16 cellular contexts compared by ENCODE assay signal in the genomic region with DNA sequence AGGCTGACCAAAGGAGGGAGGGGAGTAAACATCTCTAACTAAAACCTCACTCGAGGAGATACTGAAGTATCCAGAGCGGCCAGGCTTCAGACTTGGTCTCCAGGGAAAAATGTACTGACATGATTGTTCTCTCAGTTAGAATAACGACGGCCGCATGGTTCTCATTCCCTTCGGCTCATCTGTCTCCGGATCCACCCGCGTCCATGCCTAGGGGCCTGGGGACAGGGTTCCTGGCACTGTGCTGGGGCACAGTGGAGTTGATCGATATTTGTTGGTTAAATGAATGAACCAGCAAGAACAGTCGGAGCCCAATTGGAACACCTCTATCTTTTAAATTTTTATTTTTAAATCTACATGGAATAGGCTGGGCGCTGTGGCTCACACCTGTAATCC.
DNase-seq lines count a peak whose midpoint lies in the region; ATAC-seq, FAIRE-seq and TF ChIP-seq lines count a peak whose summit lies in the region.
"Had no signal": no experiment of that assay in that cellular context is flagged by ENCODE, and none has a peak within 500 bp of the region (broad histone marks: within the 10 kb centered on the region; RNA-seq: fewer than 3 reads in every experiment).

No MANE protein-coding gene starts in this region.

- H3K4me1 ChIP-seq in lower lobe of right lung (no peaks in the 10 kb centered on the region), sigmoid colon (peaks cover 0 to 6% (median 0%) of the 10 kb centered on the region in 4 donors), Caco-2 (no peaks in the 10 kb centered on the region)
- H3K4me1 ChIP-seq: Peyer's patch had no signal

- H3K4me1 Mint-ChIP-seq in stimulated activated naive B cell treated with anti-CD40 and anti-IgM and Interleukin-4, amounts not matched to agents 10 μg/mL and 1 μg/mL and 100 μg/mL, for 72 hours = no peaks in the 10 kb centered on the region
- no peaks in the 10 kb centered on the region for H3K4me1 Mint-ChIP-seq in Caco-2 (ENCODE audit: low read depth, unreplicated experiment)

- CTCF ChIA-PET in Caco-2 (lab: Charles Lee) = no interaction called here

- no peaks in the 10 kb centered on the region for H3K27me3 ChIP-seq in HL-60 (ENCODE audit: insufficient read depth, poor library complexity, severe bottlenecking)
- H3K27me3 ChIP-seq in lower lobe of right lung (ENCODE audit: low read depth) = no peaks in the 10 kb centered on the region
- H3K27me3 ChIP-seq in sigmoid colon = peaks cover 0 to 13% (median 0%) of the 10 kb centered on the region in 3 donors
- H3K27me3 ChIP-seq in Caco-2 (replicated peaks; ENCODE audit: control insufficient read depth, insufficient read depth, low read length) = no peaks in the 10 kb centered on the region
- H3K27me3 ChIP-seq: Peyer's patch had no signal

- H3K27me3 Mint-ChIP-seq in stimulated activated naive B cell treated with anti-CD40 and anti-IgM and Interleukin-4, amounts not matched to agents 10 μg/mL and 1 μg/mL and 100 μg/mL, for 72 hours = peaks cover 11 to 18% of the 10 kb centered on the region in 2 donors
- H3K27me3 Mint-ChIP-seq in Caco-2 (ENCODE audit: insufficient read depth, unreplicated experiment) = no peaks in the 10 kb centered on the region

- H3K36me3 Mint-ChIP-seq in stimulated activated naive B cell treated with anti-CD40 and anti-IgM and Interleukin-4, amounts not matched to agents 10 μg/mL and 1 μg/mL and 100 μg/mL, for 72 hours = no peaks in the 10 kb centered on the region
- no peaks in the 10 kb centered on the region for H3K36me3 Mint-ChIP-seq in Caco-2 (ENCODE audit: insufficient read depth, unreplicated experiment)

- H3K9me3 ChIP-seq in lower lobe of right lung (no peaks in the 10 kb centered on the region), sigmoid colon (no peaks in the 10 kb centered on the region), Caco-2 (no peaks in the 10 kb centered on the region)
- H3K9me3 ChIP-seq: Peyer's patch had no signal

- H3K4me3 Mint-ChIP-seq in stimulated activated naive B cell treated with anti-CD40 and anti-IgM and Interleukin-4, amounts not matched to agents 10 μg/mL and 1 μg/mL and 100 μg/mL, for 72 hours = no peak overlapping the region
- H3K4me3 Mint-ChIP-seq in Caco-2 (ENCODE audit: unreplicated experiment) = no peak overlapping the region

- H3K4me3 ChIP-seq in HL-60 (replicated peaks; ENCODE audit: insufficient read depth, low read length) = no peak overlapping the region
- H3K4me3 ChIP-seq in lower lobe of right lung = no peak overlapping the region
- no peak overlapping the region for H3K4me3 ChIP-seq in sigmoid colon
- H3K4me3 ChIP-seq in Caco-2 (ENCODE audit: low read depth, low read length) = no peak overlapping the region
- H3K4me3 ChIP-seq: Peyer's patch had no signal

- no peak overlapping the region for H3K27ac Mint-ChIP-seq in stimulated activated naive B cell treated with anti-CD40 and anti-IgM and Interleukin-4, amounts not matched to agents 10 μg/mL and 1 μg/mL and 100 μg/mL, for 72 hours
- no peak overlapping the region for H3K27ac Mint-ChIP-seq in Caco-2 (ENCODE audit: unreplicated experiment)

- TF ChIP-seq EP300 in sigmoid colon (IDR thresholded peaks at IDR 0.05) = no peak

- DNase-seq in NCI-H345 treated with DMSO at 0.1 percent for 48 hours (lab: John Stamatoyannopoulos, UW; ENCODE audit: unreplicated experiment) (peak; percentile 86), NCI-H345 (lab: John Stamatoyannopoulos, UW) (no peak), HL-60 (ENCODE audit: low read depth in 1 of 2, low spot score in 1 of 2) (no peak), lower lobe of right lung (peak; percentile 10), sigmoid colon (peak; percentile 27), GM12892 (ENCODE audit: insufficient read length) (no peak), Caco-2 (no peak)
- no peak for DNase-seq in stimulated activated naive B cell treated with anti-CD40 and anti-IgM and Interleukin-4, amounts not matched to agents 10 μg/mL and 1 μg/mL and 100 μg/mL, for 72 hours
- DNase-seq: KBM-7, NCI-H446 treated with DMSO at 0.1 percent for 48 hours, NCI-H82, SIG-M5 had no signal

- BruUV-seq in Caco-2 (replicated peaks; lab: Mats Ljungman, UMichigan) = no TSS peak

- no peak for ATAC-seq in lower lobe of right lung
- no peak for ATAC-seq in stimulated activated naive B cell treated with anti-CD40 and anti-IgM and Interleukin-4, amounts not matched to agents 10 μg/mL and 1 μg/mL and 100 μg/mL, for 72 hours (replicated peaks)

- H3K27ac ChIP-seq in HL-60 (replicated peaks) = peak overlapping the region; percentile 70
- no peak overlapping the region for H3K27ac ChIP-seq in lower lobe of right lung
- H3K27ac ChIP-seq in sigmoid colon = no peak overlapping the region
- H3K27ac ChIP-seq: Peyer's patch had no signal

- POLR2A ChIA-PET in Caco-2 (lab: Charles Lee) = no interaction called here

- WGBS in sigmoid colon, 2 donors = 63 to 74% methylated on average over 12 of the region's 12 CpGs

- intact Hi-C loops in lower lobe of right lung (cut with DNase I) = no loop called here
- intact Hi-C loops in sigmoid colon (cut with DNase I) = no loop called here
- intact Hi-C loops in Caco-2 (cut with micrococcal nuclease; ENCODE audit: unreplicated experiment) = no loop called here

- no peak for TF ChIP-seq POLR2A in sigmoid colon (IDR thresholded peaks at IDR 0.05)
- TF ChIP-seq POLR2A in GM12892 (IDR thresholded peaks at IDR 0.05; ENCODE audit: low read depth, low read length) = no peak

- H3K9me3 Mint-ChIP-seq in stimulated activated naive B cell treated with anti-CD40 and anti-IgM and Interleukin-4, amounts not matched to agents 10 μg/mL and 1 μg/mL and 100 μg/mL, for 72 hours = peaks cover 0 to 2% of the 10 kb centered on the region in 2 donors
- no peaks in the 10 kb centered on the region for H3K9me3 Mint-ChIP-seq in Caco-2 (ENCODE audit: unreplicated experiment)

- FAIRE-seq in GM12892 (lab: Jason Lieb, UNC) = no peak
- FAIRE-seq: G401.6, GM12891, GM19239 had no signal

- no peak for TF ChIP-seq CTCF in HL-60 (IDR thresholded peaks at IDR 0.05; ENCODE audit: insufficient read depth, low read length)
- TF ChIP-seq CTCF in lower lobe of right lung (IDR thresholded peaks at IDR 0.05) = no peak
- TF ChIP-seq CTCF in sigmoid colon (IDR thresholded peaks at IDR 0.05) = no peak
- no peak for TF ChIP-seq CTCF in Caco-2 (IDR thresholded peaks at IDR 0.05; ENCODE audit: insufficient read depth in 1 of 2, low read depth in 1 of 2, low read length in 1 of 2, severe bottlenecking in 1 of 2, unreplicated experiment in 1 of 2)

- H3K36me3 ChIP-seq in lower lobe of right lung (no peaks in the 10 kb centered on the region), sigmoid colon (no peaks in the 10 kb centered on the region), Caco-2 (ENCODE audit: control insufficient read depth, insufficient read depth, low read length) (no peaks in the 10 kb centered on the region)
- H3K36me3 ChIP-seq: Peyer's patch had no signal

Comparison
In these comparisons a context has a peak if more than half of its experiments do, and no peak if none do; other contexts are left out.
1. DNase-seq: peak in NCI-H345 treated with DMSO at 0.1 percent for 48 hours (single experiment), lower lobe of right lung (single experiment) and sigmoid colon (single experiment); none in NCI-H345 (single experiment), HL-60 (0 of 2), stimulated activated naive B cell treated with anti-CD40 and anti-IgM and Interleukin-4, amounts not matched to agents 10 μg/mL and 1 μg/mL and 100 μg/mL, for 72 hours (single experiment), GM12892 (single experiment) and Caco-2 (0 of 2).